21 cellular contexts compared by ENCODE assay signal in the genomic region with DNA sequence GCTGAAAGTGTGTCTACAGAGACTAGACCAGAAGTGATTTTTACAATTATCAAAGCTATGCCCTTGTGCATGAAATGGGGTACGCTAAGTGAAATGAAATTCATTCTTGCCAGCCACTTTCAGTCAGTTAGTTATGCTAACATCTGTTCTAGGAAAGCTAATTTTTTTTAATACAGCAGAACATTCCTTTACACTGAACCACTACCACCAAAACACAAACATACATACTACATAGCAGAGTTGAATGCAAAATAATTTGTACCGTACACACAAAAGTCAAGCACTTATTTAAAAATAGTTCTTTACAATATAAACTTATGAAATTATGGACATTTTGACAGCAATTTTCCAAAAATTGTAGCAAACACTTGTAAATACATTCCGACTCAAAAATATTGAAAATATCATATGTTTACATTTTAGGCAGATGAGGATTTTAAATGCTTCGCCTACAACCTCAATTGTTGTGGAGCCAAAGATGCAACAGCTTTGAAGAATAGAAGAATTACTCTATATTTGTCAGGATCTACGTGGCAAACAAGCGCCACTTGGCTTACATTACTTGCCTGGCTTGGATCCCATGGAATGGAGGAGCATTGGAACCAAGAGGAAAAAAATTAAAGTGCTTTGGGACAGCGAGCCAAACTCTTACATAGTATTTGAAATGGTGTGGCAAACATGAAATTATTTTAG. TPM values are rescaled to one million over a fixed set of nuclear protein-coding genes. Genes with fewer than 3 reads are reported as not detected.
DNase-seq lines count a peak whose midpoint lies in the region; FAIRE-seq and TF ChIP-seq lines count a peak whose summit lies in the region.
"Had no signal": no experiment of that assay in that cellular context is flagged by ENCODE, and none has a peak within 500 bp of the region (broad histone marks: within the 10 kb centered on the region; RNA-seq: fewer than 3 reads in every experiment).

No MANE protein-coding gene starts in this region.

- peaks cover 63% of the 10 kb centered on the region for H3K79me2 ChIP-seq in hepatocyte

- no peak overlapping the region for H3K4me3 Mint-ChIP-seq in osteocyte (ENCODE audit: unreplicated experiment)
- H3K4me3 Mint-ChIP-seq: activated CD4-positive, alpha-beta T cell treated with anti-CD3 and anti-CD28 coated beads, Interleukin-2, amount 10 ng/mL, durations not matched to agents 24 days and 14 days; CD4-positive, CD25-positive, alpha-beta regulatory T cell; neural progenitor cell had no signal

- no peak overlapping the region for H3K4me2 ChIP-seq in hepatocyte

- no peaks in the 10 kb centered on the region for H3K27me3 Mint-ChIP-seq in osteocyte (ENCODE audit: unreplicated experiment)

- H3K27me3 ChIP-seq in thyroid gland (no peaks in the 10 kb centered on the region), hepatocyte (no peaks in the 10 kb centered on the region)
- H3K27me3 ChIP-seq: neural progenitor cell, suprapubic skin had no signal

- 85 to 89% methylated on average over 7 of the region's 7 CpGs for WGBS in thyroid gland, 2 donors
- WGBS in hepatocyte (ENCODE audit: low lambda C conversion rate, missing lambda C conversion rate), result 94% methylated on average over 7 of the region's 7 CpGs

- no peaks in the 10 kb centered on the region for H3K9me3 ChIP-seq in thyroid gland
- H3K9me3 ChIP-seq in hepatocyte (ENCODE audit: low read depth), result no peaks in the 10 kb centered on the region
- H3K9me3 ChIP-seq: prostate gland, suprapubic skin had no signal

- H4K20me1 ChIP-seq in hepatocyte (ENCODE audit: insufficient read depth, poor library complexity, severe bottlenecking), result no peaks in the 10 kb centered on the region

- TF ChIP-seq POLR2A in thyroid gland (IDR thresholded peaks at IDR 0.05) (no peak), H54 (IDR thresholded peaks at IDR 0.05; ENCODE audit: low read depth, low read length) (no peak)

- no peak for FAIRE-seq in H54 (lab: Jason Lieb, UNC)

- no peaks in the 10 kb centered on the region for H3K9me2 ChIP-seq in hepatocyte (replicated peaks; ENCODE audit: insufficient read depth)

- intact Hi-C loops in thyroid gland (cut with DNase I), result no loop called here

- peaks cover 3% of the 10 kb centered on the region for H3K36me3 Mint-ChIP-seq in osteocyte (ENCODE audit: unreplicated experiment)
- H3K36me3 Mint-ChIP-seq: CD4-positive, CD25-positive, alpha-beta regulatory T cell had no signal

- H3K4me3 ChIP-seq in thyroid gland (replicated peaks in 1 of 3), result no peak overlapping the region
- H3K4me3 ChIP-seq in hepatocyte, result no peak overlapping the region
- H3K4me3 ChIP-seq: neural progenitor cell, prostate gland, suprapubic skin had no signal

- H3K27ac ChIP-seq in thyroid gland, result no peak overlapping the region
- H3K27ac ChIP-seq in hepatocyte, result no peak overlapping the region
- H3K27ac ChIP-seq: neural progenitor cell, prostate gland, suprapubic skin had no signal

- H3K4me1 Mint-ChIP-seq in osteocyte (ENCODE audit: unreplicated experiment), result peaks cover 83% of the 10 kb centered on the region
- H3K4me1 Mint-ChIP-seq: activated CD4-positive, alpha-beta T cell treated with anti-CD3 and anti-CD28 coated beads, Interleukin-2, amount 10 ng/mL, durations not matched to agents 24 days and 14 days; CD4-positive, CD25-positive, alpha-beta regulatory T cell had no signal

- DNase-seq in EH (ENCODE audit: low read depth), result peak; percentile 27
- peak; percentile 25 to 56 for DNase-seq in NCI-H446 (lab: John Stamatoyannopoulos, UW)
- peak; percentile 64 for DNase-seq in fibroblast of peridontal ligament (ENCODE audit: extremely low read depth)
- DNase-seq in osteocyte (ENCODE audit: extremely low spot score, unreplicated experiment), result no peak
- no peak for DNase-seq in thyroid gland
- no peak for DNase-seq in H54 (ENCODE audit: insufficient read length, low spot score)
- DNase-seq in activated CD8-positive, alpha-beta memory T cell treated with anti-CD3 and anti-CD28 coated beads for 24 hours, result no peak
- DNase-seq in hepatocyte (ENCODE audit: low spot score), result no peak
- DNase-seq: activated CD4-positive, alpha-beta T cell treated with anti-CD3 and anti-CD28 coated beads, Interleukin-2, amount 10 ng/mL, durations not matched to agents 24 days and 14 days; CD4-positive, CD25-positive, alpha-beta regulatory T cell; KBM-7; MV-4-11; NCI-H187; NCI-H748 treated with DMSO at 0.1 percent for 48 hours; SIG-M5; stimulated activated CD4-positive, alpha-beta T cell treated with anti-CD3 and anti-CD28 coated beads, Interleukin-12 subunit alpha, Interleukin-12 subunit beta, amount 100 ng/mL, for 4 hours had no signal

- no peak overlapping the region for H2AFZ ChIP-seq in hepatocyte
- H2AFZ ChIP-seq: neural progenitor cell had no signal

- no peak for TF ChIP-seq CTCF in osteocyte (IDR thresholded peaks at IDR 0.05)
- no peak for TF ChIP-seq CTCF in thyroid gland (IDR thresholded peaks at IDR 0.05)
- no peak for TF ChIP-seq CTCF in hepatocyte (IDR thresholded peaks at IDR 0.05; ENCODE audit: poor library complexity)

- no peaks in the 10 kb centered on the region for H3K9me3 Mint-ChIP-seq in osteocyte (ENCODE audit: unreplicated experiment)
- H3K9me3 Mint-ChIP-seq: activated CD4-positive, alpha-beta T cell treated with anti-CD3 and anti-CD28 coated beads, Interleukin-2, amount 10 ng/mL, durations not matched to agents 24 days and 14 days; activated T-helper 2 cell treated with anti-CD3 and anti-CD28 coated beads, Interferon-gamma antibody, Interleukin-2, Interleukin-4, amounts not matched to agents 10 μg/mL and 5 μg/mL and 100 μg/mL, durations not matched to agents 14 hours and 24 hours and 36 hours; CD4-positive, CD25-positive, alpha-beta regulatory T cell; neural progenitor cell had no signal

- H3K4me1 ChIP-seq in thyroid gland (peaks cover 0 to 6% of the 10 kb centered on the region in 2 donors), hepatocyte (ENCODE audit: insufficient read depth) (peaks cover 27% of the 10 kb centered on the region)

- H3K36me3 ChIP-seq in thyroid gland, result no peaks in the 10 kb centered on the region
- no peaks in the 10 kb centered on the region for H3K36me3 ChIP-seq in hepatocyte (replicated peaks; ENCODE audit: insufficient read depth, low read depth)
- H3K36me3 ChIP-seq: neural progenitor cell, prostate gland, suprapubic skin had no signal

- H3K27ac Mint-ChIP-seq in osteocyte (ENCODE audit: unreplicated experiment), result peak overlapping the region; percentile 73
- H3K27ac Mint-ChIP-seq: activated CD4-positive, alpha-beta T cell treated with anti-CD3 and anti-CD28 coated beads, Interleukin-2, amount 10 ng/mL, durations not matched to agents 24 days and 14 days; activated T-helper 2 cell treated with anti-CD3 and anti-CD28 coated beads, Interferon-gamma antibody, Interleukin-2, Interleukin-4, amounts not matched to agents 10 μg/mL and 5 μg/mL and 100 μg/mL, durations not matched to agents 14 hours and 24 hours and 36 hours; CD4-positive, CD25-positive, alpha-beta regulatory T cell; neural progenitor cell had no signal

RNA-seq across cellular contexts. Expression of gene WLS, which starts 30.6 kb away (rescaled TPM):
- 334 and 341 TPM in 2 replicates for total RNA-seq in osteocyte
- total RNA-seq in thyroid gland, result 10 to 100 TPM; 20.0 to 52.7 (median 46.7) TPM
- 102 and 115 TPM in 2 replicates for total RNA-seq in hepatocyte
- 66.3 and 79.9 TPM in 2 replicates for polyA plus RNA-seq in hepatocyte
- total RNA-seq: activated CD4-positive, alpha-beta T cell treated with anti-CD3 and anti-CD28 coated beads, Interleukin-2, amount 10 ng/mL, durations not matched to agents 24 days and 14 days; activated T-helper 2 cell treated with anti-CD3 and anti-CD28 coated beads, Interferon-gamma antibody, Interleukin-2, Interleukin-4, amounts not matched to agents 10 μg/mL and 5 μg/mL and 100 μg/mL, durations not matched to agents 14 hours and 24 hours and 36 hours; CD4-positive, CD25-positive, alpha-beta regulatory T cell; T-helper 1 cell treated with Interleukin-12 subunit alpha and Interleukin-12 subunit beta and Interleukin-4 antibody, amounts not matched to agents 30 ng/mL and 1 ng/mL, for 36 hours had no signal
- polyA plus RNA-seq: CD4-positive, CD25-positive, alpha-beta regulatory T cell had no signal

Comparison
In these comparisons a context has a peak if more than half of its experiments do, and no peak if none do; other contexts are left out.
1. DNase-seq: peak in EH (single experiment), NCI-H446 (2 of 2) and fibroblast of peridontal ligament (single experiment); none in osteocyte (single experiment), thyroid gland (0 of 2), H54 (single experiment), activated CD8-positive, alpha-beta memory T cell treated with anti-CD3 and anti-CD28 coated beads for 24 hours (single experiment) and hepatocyte (single experiment).